8 cellular contexts compared by ENCODE assay signal in the genomic region with DNA sequence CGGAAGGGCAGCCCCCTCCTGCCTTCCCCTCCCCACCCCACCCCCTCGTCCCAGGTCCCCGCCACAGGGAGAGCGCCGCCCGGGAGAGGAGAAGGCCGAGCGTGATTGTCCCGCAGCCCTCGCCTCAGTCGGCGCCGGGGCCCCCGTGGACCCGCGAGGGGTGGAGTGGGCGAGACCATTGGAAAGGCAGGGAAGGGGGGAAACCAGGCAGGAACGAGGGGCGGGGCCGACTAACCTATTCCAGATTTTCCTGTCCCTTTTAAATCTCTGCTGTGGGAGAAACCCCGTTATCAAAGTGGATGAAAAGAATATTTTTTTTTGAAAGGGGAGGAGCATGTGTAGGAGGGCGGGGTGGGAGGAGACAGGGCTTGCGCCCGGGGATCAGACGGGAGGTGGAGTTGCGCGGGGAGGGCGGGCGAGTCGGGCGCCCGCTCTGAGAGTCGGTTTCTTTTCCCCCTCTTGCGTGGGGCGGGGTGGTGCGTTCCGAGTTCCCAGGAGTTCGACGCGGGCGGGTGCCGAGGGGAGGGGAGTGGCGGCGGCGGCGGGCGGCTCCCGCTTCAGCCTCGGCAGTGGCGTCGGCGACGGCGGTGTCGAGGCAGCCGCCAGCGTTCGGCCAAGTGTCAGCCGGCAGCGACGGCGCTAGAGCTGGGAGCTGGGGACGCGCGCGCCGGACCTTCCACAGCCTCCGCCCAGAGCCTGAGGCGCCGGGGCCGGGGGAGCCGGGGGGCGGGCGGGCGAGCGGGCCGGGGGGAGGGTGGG. TPM values are rescaled to one million over a fixed set of nuclear protein-coding genes. Genes with fewer than 3 reads are reported as not detected.
DNase-seq lines count a peak whose midpoint lies in the region; ATAC-seq, FAIRE-seq and TF ChIP-seq lines count a peak whose summit lies in the region.

A gene with protein sequence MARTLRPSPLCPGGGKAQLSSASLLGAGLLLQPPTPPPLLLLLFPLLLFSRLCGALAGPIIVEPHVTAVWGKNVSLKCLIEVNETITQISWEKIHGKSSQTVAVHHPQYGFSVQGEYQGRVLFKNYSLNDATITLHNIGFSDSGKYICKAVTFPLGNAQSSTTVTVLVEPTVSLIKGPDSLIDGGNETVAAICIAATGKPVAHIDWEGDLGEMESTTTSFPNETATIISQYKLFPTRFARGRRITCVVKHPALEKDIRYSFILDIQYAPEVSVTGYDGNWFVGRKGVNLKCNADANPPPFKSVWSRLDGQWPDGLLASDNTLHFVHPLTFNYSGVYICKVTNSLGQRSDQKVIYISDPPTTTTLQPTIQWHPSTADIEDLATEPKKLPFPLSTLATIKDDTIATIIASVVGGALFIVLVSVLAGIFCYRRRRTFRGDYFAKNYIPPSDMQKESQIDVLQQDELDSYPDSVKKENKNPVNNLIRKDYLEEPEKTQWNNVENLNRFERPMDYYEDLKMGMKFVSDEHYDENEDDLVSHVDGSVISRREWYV (plus strand): TSS at position 560 of the 759 bp plus-strand sequence. CDS start 202 bp downstream, outside the sequence.

- CTCF ChIA-PET in activated CD4-positive, alpha-beta T cell treated with anti-CD3 and anti-CD28 coated beads, Interleukin-2, amount 10 ng/mL, durations not matched to agents 7 days and 5 days (lab: Charles Lee): no interaction called here

- H3K9me3 Mint-ChIP-seq in activated CD4-positive, alpha-beta T cell treated with anti-CD3 and anti-CD28 coated beads, Interleukin-2, amount 10 ng/mL, durations not matched to agents 7 days and 5 days: no peaks in the 10 kb centered on the region

- no peak for TF ChIP-seq CTCF in GM10266 (IDR thresholded peaks at IDR 0.05; ENCODE audit: control insufficient read depth, insufficient read depth, low read depth, missing control alignments)
- TF ChIP-seq CTCF in colonic mucosa (IDR thresholded peaks at IDR 0.05): no peak
- TF ChIP-seq CTCF in kidney (IDR thresholded peaks at IDR 0.05; ENCODE audit: borderline replicate concordance, extremely low read depth, insufficient read depth): no peak

- DNase-seq in GM10266 (ENCODE audit: extremely low spot score) (peak; percentile 68), NCI-H2081 treated with DMSO at 0.1 percent for 48 hours (lab: John Stamatoyannopoulos, UW) (peak; percentile 31), colonic mucosa (peak; percentile 97), kidney (peak; percentile 97), GF-D8 (lab: John Stamatoyannopoulos, UW) (no peak)
- DNase-seq in activated CD4-positive, alpha-beta T cell treated with anti-CD3 and anti-CD28 coated beads, Interleukin-2, amount 10 ng/mL, durations not matched to agents 7 days and 5 days: peak; percentile 87
- peak; percentile 69 to 76 for DNase-seq in stimulated activated CD4-positive, alpha-beta T cell treated with anti-CD3 and anti-CD28 coated beads, Interleukin-12 subunit alpha, Interleukin-12 subunit beta, amount 100 ng/mL, for 24 hours (ENCODE audit: low read depth in 2 of 2)

- peaks cover 2% of the 10 kb centered on the region for H3K36me3 Mint-ChIP-seq in activated CD4-positive, alpha-beta T cell treated with anti-CD3 and anti-CD28 coated beads, Interleukin-2, amount 10 ng/mL, durations not matched to agents 7 days and 5 days (ENCODE audit: low read depth)

- ATAC-seq in HG02623 (IDR thresholded peaks at IDR 0.05; ENCODE audit: unreplicated experiment): peak; percentile 82

- H3K27ac ChIP-seq in colonic mucosa (peak within 1 kb of the TSS; percentile 95), kidney (ENCODE audit: low read depth in 2 of 2, low read length in 2 of 2) (peak within 1 kb of the TSS; percentile 76)

- H3K36me3 ChIP-seq in colonic mucosa (no peaks in the 10 kb centered on the region), kidney (ENCODE audit: control insufficient read depth in 1 of 2, insufficient read depth in 2 of 2, low read length in 2 of 2) (no peaks in the 10 kb centered on the region)

- POLR2A ChIA-PET in activated CD4-positive, alpha-beta T cell treated with anti-CD3 and anti-CD28 coated beads, Interleukin-2, amount 10 ng/mL, durations not matched to agents 7 days and 5 days (lab: Charles Lee): no interaction called here

- H3K4me1 Mint-ChIP-seq in activated CD4-positive, alpha-beta T cell treated with anti-CD3 and anti-CD28 coated beads, Interleukin-2, amount 10 ng/mL, durations not matched to agents 7 days and 5 days: peaks cover 22% of the 10 kb centered on the region

- intact Hi-C loops in colonic mucosa (cut with DNase I) (no loop called here), kidney (cut with DNase I) (no loop called here)

- peak within 1 kb of the TSS; percentile 83 for H3K4me3 Mint-ChIP-seq in activated CD4-positive, alpha-beta T cell treated with anti-CD3 and anti-CD28 coated beads, Interleukin-2, amount 10 ng/mL, durations not matched to agents 7 days and 5 days

- H3K27me3 Mint-ChIP-seq in activated CD4-positive, alpha-beta T cell treated with anti-CD3 and anti-CD28 coated beads, Interleukin-2, amount 10 ng/mL, durations not matched to agents 7 days and 5 days: peaks cover 58% of the 10 kb centered on the region

- H3K9ac ChIP-seq in colonic mucosa (ENCODE audit: low read depth in 2 of 2, low read length in 2 of 2) (peak within 1 kb of the TSS; percentile 75 to 96), kidney (ENCODE audit: low read length in 2 of 2) (peak within 1 kb of the TSS; percentile 83 to 85)

- peak; percentile 57 for FAIRE-seq in kidney (lab: Jason Lieb, UNC)

- peak within 1 kb of the TSS; percentile 90 for H3K4me3 ChIP-seq in colonic mucosa
- H3K4me3 ChIP-seq in kidney (ENCODE audit: low read length in 2 of 2): peak within 1 kb of the TSS; percentile 88 to 97

- peak within 1 kb of the TSS; percentile 85 for H3K27ac Mint-ChIP-seq in activated CD4-positive, alpha-beta T cell treated with anti-CD3 and anti-CD28 coated beads, Interleukin-2, amount 10 ng/mL, durations not matched to agents 7 days and 5 days

- H3K9me3 ChIP-seq in colonic mucosa: no peaks in the 10 kb centered on the region
- no peaks in the 10 kb centered on the region for H3K9me3 ChIP-seq in kidney (ENCODE audit: control insufficient read depth in 1 of 2, low read length in 2 of 2)

- H3K4me1 ChIP-seq in colonic mucosa: no peaks in the 10 kb centered on the region
- peaks cover 6 to 10% of the 10 kb centered on the region in 2 donors for H3K4me1 ChIP-seq in kidney (ENCODE audit: control insufficient read depth in 1 of 2, insufficient read depth in 1 of 2, low read depth in 1 of 2, low read length in 2 of 2)

- H3K27me3 ChIP-seq in colonic mucosa: no peaks in the 10 kb centered on the region

RNA-seq across cellular contexts. Expression of the gene that starts here (rescaled TPM):
- 1 to 10 TPM; 3.9 to 4.8 TPM for total RNA-seq in activated CD4-positive, alpha-beta T cell treated with anti-CD3 and anti-CD28 coated beads, Interleukin-2, amount 10 ng/mL, durations not matched to agents 7 days and 5 days
- 10 to 100 TPM; 46.8 to 47.4 TPM for total RNA-seq in colonic mucosa
- 21.2 TPM for total RNA-seq in kidney
- 5.0 TPM for polyA plus RNA-seq in kidney (ENCODE audit: insufficient read depth, low read depth, low replicate concordance)
